11 cellular contexts compared by ENCODE assay signal in genomic region chr10:123848564-123849457, GRCh38. TPM values are rescaled to one million over a fixed set of nuclear protein-coding genes. Genes with fewer than 3 reads are reported as not detected.
DNase-seq lines count a peak whose midpoint lies in the region; ATAC-seq and TF ChIP-seq lines count a peak whose summit lies in the region.
"Had no signal": no experiment of that assay in that cellular context is flagged by ENCODE, and none has a peak within 500 bp of the region (broad histone marks: within the 10 kb centered on the region; RNA-seq: fewer than 3 reads in every experiment).

No MANE protein-coding gene starts in this region.

- CTCF ChIA-PET in PC-3 (lab: Charles Lee) = no interaction called here

- H3K27ac ChIP-seq in BLaER1 (no peak overlapping the region), PC-3 (ENCODE audit: low read length) (no peak overlapping the region)

- H3K79me2 ChIP-seq in PC-3 (ENCODE audit: low read length) = no peaks in the 10 kb centered on the region

- H4K20me1 ChIP-seq in BLaER1 (no peaks in the 10 kb centered on the region), PC-3 (ENCODE audit: low read length) (no peaks in the 10 kb centered on the region)

- H3K9ac ChIP-seq in BLaER1 (no peak overlapping the region), PC-3 (ENCODE audit: low read length) (no peak overlapping the region)

- no TSS peak for BruUV-seq in PC-3 (replicated peaks; lab: Mats Ljungman, UMichigan)

- peaks cover 35% of the 10 kb centered on the region for H3K4me1 ChIP-seq in BLaER1
- no peaks in the 10 kb centered on the region for H3K4me1 ChIP-seq in PC-3 (ENCODE audit: insufficient read depth, low read length)

- no peaks in the 10 kb centered on the region for H3K27me3 ChIP-seq in BLaER1
- peaks cover 28% of the 10 kb centered on the region for H3K27me3 ChIP-seq in PC-3 (ENCODE audit: low read length)

- TF ChIP-seq CTCF in PC-3 (conservative IDR thresholded peaks at IDR 0.05; ENCODE audit: low read depth, low read length) = no peak

- peaks cover 42% of the 10 kb centered on the region for H3K9me3 ChIP-seq in BLaER1
- no peaks in the 10 kb centered on the region for H3K9me3 ChIP-seq in PC-3 (ENCODE audit: low read length)

- DNase-seq in NCI-H1417 treated with DMSO at 0.1 percent for 48 hours (lab: John Stamatoyannopoulos, UW) (peak; percentile 27), PC-3 (no peak), CD1c-positive myeloid dendritic cell (ENCODE audit: extremely low spot score) (no peak)
- no peak for DNase-seq in stimulated activated CD4-positive, alpha-beta T cell treated with anti-CD3 and anti-CD28 coated beads, Interleukin-15, amount 100 ng/mL, for 24 hours
- no peak for DNase-seq in activated CD4-positive, alpha-beta T cell treated with anti-CD3 and anti-CD28 coated beads, Interleukin-2, amount 50 U/mL, for 4 hours
- DNase-seq: cerebellar nuclear complex, NCI-H2081 treated with DMSO at 0.1 percent for 48 hours had no signal

- ATAC-seq in GM19438 (IDR thresholded peaks at IDR 0.05; ENCODE audit: low read depth, unreplicated experiment) (peak; percentile 76), HG02981 (IDR thresholded peaks at IDR 0.05; ENCODE audit: unreplicated experiment) (peak; percentile 73), PC-3 (no peak)
- ATAC-seq: stimulated activated effector memory CD8-positive, alpha-beta T cell treated with anti-CD3 and anti-CD28 coated beads, Interleukin-12 subunit alpha, Interleukin-12 subunit beta, amount 100 ng/mL, for 72 hours had no signal

- no peaks in the 10 kb centered on the region for H3K36me3 ChIP-seq in BLaER1
- no peaks in the 10 kb centered on the region for H3K36me3 ChIP-seq in PC-3 (ENCODE audit: low read depth, low read length)

- no peaks in the 10 kb centered on the region for H3K9me2 ChIP-seq in PC-3 (replicated peaks; ENCODE audit: low read length)

- POLR2A ChIA-PET in PC-3 (lab: Charles Lee; ENCODE audit: unreplicated experiment) = no interaction called here

- no peak overlapping the region for H2AFZ ChIP-seq in PC-3 (ENCODE audit: low read length)

- intact Hi-C loops in PC-3 (cut with micrococcal nuclease) = no loop called here

- H3K4me3 ChIP-seq in BLaER1 (no peak overlapping the region), PC-3 (ENCODE audit: low read length) (no peak overlapping the region)

- H3F3A ChIP-seq in PC-3 (ENCODE audit: low read length, unreplicated experiment) = no peaks in the 10 kb centered on the region

- peak overlapping the region; percentile 60 for H3K4me2 ChIP-seq in BLaER1
- no peak overlapping the region for H3K4me2 ChIP-seq in PC-3 (ENCODE audit: low read length)

RNA-seq across cellular contexts. Expression of gene CPXM2, which starts 42.8 kb away (rescaled TPM):
- not detected in 2 replicates for total RNA-seq in PC-3 (2014; rRNA removed)
